Comparison of ENCODE assay signal across 8 cellular contexts in the genomic region with DNA sequence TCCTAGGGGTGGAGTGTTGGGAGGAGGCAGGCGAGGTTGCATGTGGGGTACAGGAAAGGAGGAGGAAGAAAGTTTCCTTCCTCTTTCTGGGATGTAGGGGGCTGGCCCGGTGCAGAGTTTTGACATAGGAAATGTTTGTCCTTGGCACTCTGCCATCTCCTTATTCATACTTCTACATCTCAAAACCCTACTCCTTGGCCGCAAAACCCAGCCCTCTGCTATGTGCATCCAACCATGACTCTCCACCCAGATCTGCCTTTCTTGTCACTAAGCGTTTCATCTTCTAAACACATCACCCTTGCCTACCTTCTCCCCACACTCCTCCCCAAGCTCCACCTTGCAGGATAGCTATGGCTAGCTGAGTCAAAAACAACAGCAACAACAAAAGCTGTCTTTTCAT. TPM values are rescaled to one million over a fixed set of nuclear protein-coding genes. Genes with fewer than 3 reads are reported as not detected.
DNase-seq lines count a peak whose midpoint lies in the region; ATAC-seq and TF ChIP-seq lines count a peak whose summit lies in the region.
"Not testable (repeated sequence)": the region's sequence is repeated elsewhere in the genome, so short reads cannot be mapped to it uniquely, and the experiment has no call there.

No MANE protein-coding gene starts in this region.

- POLR2A ChIA-PET in activated CD8-positive, alpha-beta T cell treated with anti-CD3 and anti-CD28 coated beads, Interleukin-2, amount 10 ng/mL, durations not matched to agents 7 days and 5 days (lab: Charles Lee): interaction anchor here (0.6 kb wide), 2 partner anchors 39 to 46 kb away, joined by 3 read pairs; no protein-coding TSS in a partner anchor

- H3K9ac ChIP-seq in DND-41 (ENCODE audit: low read depth, low read length): peak overlapping the region; percentile 32; the same call in 1 of the 2 replicates

- DNase-seq in DND-41 (peak; percentile 73), GM20000 (ENCODE audit: low spot score) (peak; percentile 22), NOMO-1 treated with DMSO at 0.1 percent for 48 hours (lab: John Stamatoyannopoulos, UW; ENCODE audit: unreplicated experiment) (peak; percentile 89), cardiac fibroblast (ENCODE audit: low read depth in 2 of 2) (peak; percentile 80 to 87), left colon (peak; percentile 13 to 30)
- DNase-seq in activated CD8-positive, alpha-beta T cell treated with anti-CD3 and anti-CD28 coated beads, Interleukin-2, amount 10 ng/mL, durations not matched to agents 7 days and 5 days: peak; percentile 86
- peak; percentile 2 to 6 for DNase-seq in stimulated activated CD8-positive, alpha-beta memory T cell treated with anti-CD3 and anti-CD28 coated beads, Interleukin-15, amount 100 ng/mL, for 4 hours (ENCODE audit: low read depth in 2 of 2)

- H4K20me1 ChIP-seq in DND-41 (ENCODE audit: insufficient read depth, low read length): not testable (repeated sequence)

- peak overlapping the region; percentile 64 for H3K4me3 Mint-ChIP-seq in activated CD8-positive, alpha-beta T cell treated with anti-CD3 and anti-CD28 coated beads, Interleukin-2, amount 10 ng/mL, durations not matched to agents 7 days and 5 days

- ATAC-seq in DND-41 (ENCODE audit: insufficient read depth, low read depth) (peak; percentile 80), HG03135 (IDR thresholded peaks at IDR 0.05; ENCODE audit: unreplicated experiment) (peak; percentile 93)
- peak; percentile 86 for ATAC-seq in activated CD8-positive, alpha-beta T cell treated with anti-CD3 and anti-CD28 coated beads, Interleukin-2, amount 10 ng/mL, durations not matched to agents 7 days and 5 days
- ATAC-seq in left colon: not testable (repeated sequence)

- H3K27ac Mint-ChIP-seq in activated CD8-positive, alpha-beta T cell treated with anti-CD3 and anti-CD28 coated beads, Interleukin-2, amount 10 ng/mL, durations not matched to agents 7 days and 5 days: peak overlapping the region; percentile 88

- CTCF ChIA-PET in activated CD8-positive, alpha-beta T cell treated with anti-CD3 and anti-CD28 coated beads, Interleukin-2, amount 10 ng/mL, durations not matched to agents 7 days and 5 days (lab: Charles Lee): interaction anchor here (1.3 to 4.4 kb wide), 2 partner anchors 46 to 124 kb away, joined by 3 to 13 read pairs; no protein-coding TSS in a partner anchor

- H3K79me2 ChIP-seq in DND-41 (ENCODE audit: insufficient read depth, low read length): not testable (repeated sequence)

- peak overlapping the region; percentile 77 for H3K27ac ChIP-seq in DND-41 (ENCODE audit: low read length)

- peak overlapping the region in 1 of 2 experiments; percentile 46; a peak in 1 of 4 replicates for H3K4me3 ChIP-seq in DND-41 (ENCODE audit: low read depth in 1 of 2, low read length in 2 of 2)
- not testable (repeated sequence) for H3K4me3 ChIP-seq in cardiac fibroblast (replicated peaks in 1 of 2; ENCODE audit: low read depth in 2 of 2, low read length in 2 of 2)

- intact Hi-C loops in left colon (cut with DNase I, micrococcal nuclease): not testable (repeated sequence)

- H3K4me1 Mint-ChIP-seq in activated CD8-positive, alpha-beta T cell treated with anti-CD3 and anti-CD28 coated beads, Interleukin-2, amount 10 ng/mL, durations not matched to agents 7 days and 5 days (ENCODE audit: low read depth): peaks cover 60% of the 10 kb centered on the region

- H3K36me3 Mint-ChIP-seq in activated CD8-positive, alpha-beta T cell treated with anti-CD3 and anti-CD28 coated beads, Interleukin-2, amount 10 ng/mL, durations not matched to agents 7 days and 5 days (ENCODE audit: low read depth): peaks cover 38% of the 10 kb centered on the region

- H3K4me1 ChIP-seq in DND-41 (ENCODE audit: insufficient read depth, low read length): peaks cover 38% of the 10 kb centered on the region

- H3K4me2 ChIP-seq in DND-41 (ENCODE audit: insufficient read depth, low read length): peak overlapping the region; percentile 64

- not testable (repeated sequence) for H3K27me3 ChIP-seq in DND-41 (ENCODE audit: insufficient read depth, low read length, poor library complexity)

- not testable (repeated sequence) for H3K27me3 Mint-ChIP-seq in activated CD8-positive, alpha-beta T cell treated with anti-CD3 and anti-CD28 coated beads, Interleukin-2, amount 10 ng/mL, durations not matched to agents 7 days and 5 days (ENCODE audit: low read depth)

- TF ChIP-seq CTCF in DND-41 (IDR thresholded peaks at IDR 0.05; ENCODE audit: borderline replicate concordance, extremely low read depth, low read length, poor library complexity, severe bottlenecking); GM20000 (IDR thresholded peaks at IDR 0.05; ENCODE audit: extremely low read depth, missing control alignments); cardiac fibroblast (IDR thresholded peaks at IDR 0.05; ENCODE audit: low read depth, low read length): not testable (repeated sequence)

- H3K9me3 ChIP-seq in DND-41 (ENCODE audit: insufficient read depth, low read length, severe bottlenecking): not testable (repeated sequence)

- H2AFZ ChIP-seq in DND-41 (ENCODE audit: low read depth, low read length): not testable (repeated sequence)

- H3K36me3 ChIP-seq in DND-41 (ENCODE audit: insufficient read depth, low read length): not testable (repeated sequence)

- H3K9me3 Mint-ChIP-seq in activated CD8-positive, alpha-beta T cell treated with anti-CD3 and anti-CD28 coated beads, Interleukin-2, amount 10 ng/mL, durations not matched to agents 7 days and 5 days (ENCODE audit: insufficient read depth): not testable (repeated sequence)

RNA-seq across cellular contexts. Expression of a gene that starts 48.1 kb away (rescaled TPM):
- 10 to 100 TPM; 32.9 to 36.4 TPM for total RNA-seq in activated CD8-positive, alpha-beta T cell treated with anti-CD3 and anti-CD28 coated beads, Interleukin-2, amount 10 ng/mL, durations not matched to agents 7 days and 5 days
- total RNA-seq in left colon: 10 to 100 TPM in 1 of 2 donors, 1 to 10 TPM in 1; 8.9 to 12.8 TPM

Comparison
In these comparisons a context has a peak if more than half of its experiments do, and no peak if none do; other contexts are left out.
1. DNase-seq: peak in every context shown above with its lines; median percentile 89 in NOMO-1 treated with DMSO at 0.1 percent for 48 hours; 86 in activated CD8-positive, alpha-beta T cell treated with anti-CD3 and anti-CD28 coated beads, Interleukin-2, amount 10 ng/mL, durations not matched to agents 7 days and 5 days; 84 in cardiac fibroblast; 73 in DND-41; 22 in GM20000; 22 in left colon; 4 in stimulated activated CD8-positive, alpha-beta memory T cell treated with anti-CD3 and anti-CD28 coated beads, Interleukin-15, amount 100 ng/mL, for 4 hours.